20 cellular contexts compared by ENCODE assay signal in the genomic region with DNA sequence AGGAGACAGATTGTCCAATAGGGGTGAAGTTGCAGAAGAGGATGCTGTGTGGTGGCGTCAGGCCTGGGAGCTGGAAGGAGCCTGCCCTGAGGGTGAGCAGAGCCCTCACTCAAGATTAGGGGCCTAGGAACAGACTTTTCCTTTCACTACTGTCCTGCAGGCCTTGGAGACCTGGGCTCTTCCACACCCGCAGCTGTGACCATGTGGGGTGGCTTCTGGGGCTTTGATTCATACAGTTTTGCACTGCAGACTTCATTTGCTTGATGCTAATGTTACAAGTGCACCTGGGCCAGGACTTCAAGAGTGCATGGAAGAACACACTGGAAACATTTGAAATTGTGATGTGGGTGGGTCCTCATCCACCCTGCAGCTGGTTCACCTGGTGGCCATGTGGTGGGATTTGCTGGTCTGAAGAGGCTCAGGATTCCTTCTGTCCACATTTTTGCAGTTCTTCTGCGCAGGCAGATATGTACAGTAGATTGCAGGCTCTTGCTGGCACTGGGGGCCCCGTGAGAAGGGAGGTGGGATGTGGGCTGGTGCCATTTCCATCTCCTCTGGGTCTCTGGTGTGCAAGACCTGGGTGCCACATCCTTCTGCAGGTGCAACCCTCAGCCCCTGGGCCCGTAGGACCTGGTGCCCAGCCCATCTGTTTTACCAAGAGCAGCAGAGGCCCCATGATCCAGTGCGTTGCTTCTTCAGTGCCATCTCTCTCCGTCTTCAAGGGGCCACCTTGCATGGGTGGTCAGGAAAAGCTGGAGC. TPM values are rescaled to one million over a fixed set of nuclear protein-coding genes. Genes with fewer than 3 reads are reported as not detected.
DNase-seq lines count a peak whose midpoint lies in the region; ATAC-seq and TF ChIP-seq lines count a peak whose summit lies in the region.
"Had no signal": no experiment of that assay in that cellular context is flagged by ENCODE, and none has a peak within 500 bp of the region (broad histone marks: within the 10 kb centered on the region; RNA-seq: fewer than 3 reads in every experiment).

No MANE protein-coding gene starts in this region.

- no peak for TF ChIP-seq CTCF in coronary artery (IDR thresholded peaks at IDR 0.05)
- no peak for TF ChIP-seq CTCF in neural crest cell (conservative IDR thresholded peaks at IDR 0.05)
- no peak for TF ChIP-seq CTCF in type B pancreatic cell (conservative IDR thresholded peaks at IDR 0.05)

- peaks cover 46% of the 10 kb centered on the region for H3K27me3 Mint-ChIP-seq in activated CD4-positive, alpha-beta memory T cell treated with anti-CD3 and anti-CD28 coated beads, Interleukin-2, amount 10 ng/mL, durations not matched to agents 7 days and 5 days
- peaks cover 25% of the 10 kb centered on the region for H3K27me3 Mint-ChIP-seq in activated CD4-positive, alpha-beta memory T cell treated with anti-CD3 and anti-CD28 coated beads for 36 hours
- H3K27me3 Mint-ChIP-seq in neural crest cell (ENCODE audit: low read depth) (peaks cover 18% of the 10 kb centered on the region), type B pancreatic cell (peaks cover 23% of the 10 kb centered on the region)

- peak; percentile 5 for DNase-seq in activated CD4-positive, alpha-beta memory T cell treated with anti-CD3 and anti-CD28 coated beads, Interleukin-2, amount 10 ng/mL, durations not matched to agents 7 days and 5 days
- DNase-seq in activated CD4-positive, alpha-beta memory T cell treated with anti-CD3 and anti-CD28 coated beads for 36 hours, result no peak
- DNase-seq in coronary artery (ENCODE audit: low spot score) (peak; percentile 55), neural crest cell (ENCODE audit: low read depth, low spot score) (no peak), type B pancreatic cell (ENCODE audit: extremely low spot score, unreplicated experiment) (peak; percentile 52), NCI-H128 (lab: John Stamatoyannopoulos, UW; ENCODE audit: unreplicated experiment) (no peak), HPDE6-E6E7 (ENCODE audit: extremely low spot score) (no peak)
- DNase-seq: ACHN; CD4-positive, alpha-beta memory T cell; GOT3; Kasumi-1; NCI-H1417; NCI-H1694 treated with DMSO at 0.1 percent for 48 hours; NCI-H446; NCI-H526; Peyer's patch had no signal

- no peak overlapping the region for H3K27ac Mint-ChIP-seq in activated CD4-positive, alpha-beta memory T cell treated with anti-CD3 and anti-CD28 coated beads, Interleukin-2, amount 10 ng/mL, durations not matched to agents 7 days and 5 days
- no peak overlapping the region for H3K27ac Mint-ChIP-seq in activated CD4-positive, alpha-beta memory T cell treated with anti-CD3 and anti-CD28 coated beads for 36 hours
- peak overlapping the region; percentile 57 for H3K27ac Mint-ChIP-seq in neural crest cell (ENCODE audit: unreplicated experiment)
- H3K27ac Mint-ChIP-seq in type B pancreatic cell, result no peak overlapping the region
- H3K27ac Mint-ChIP-seq: CD4-positive, alpha-beta memory T cell had no signal

- H3K36me3 Mint-ChIP-seq in activated CD4-positive, alpha-beta memory T cell treated with anti-CD3 and anti-CD28 coated beads, Interleukin-2, amount 10 ng/mL, durations not matched to agents 7 days and 5 days (ENCODE audit: low read depth), result no peaks in the 10 kb centered on the region
- no peaks in the 10 kb centered on the region for H3K36me3 Mint-ChIP-seq in activated CD4-positive, alpha-beta memory T cell treated with anti-CD3 and anti-CD28 coated beads for 36 hours
- H3K36me3 Mint-ChIP-seq in neural crest cell (ENCODE audit: low read depth) (peaks cover 4% of the 10 kb centered on the region), type B pancreatic cell (no peaks in the 10 kb centered on the region)
- H3K36me3 Mint-ChIP-seq: CD4-positive, alpha-beta memory T cell had no signal

- no peak for ATAC-seq in HG02885 (IDR thresholded peaks at IDR 0.05; ENCODE audit: poor library complexity, unreplicated experiment)

- H3K4me3 ChIP-seq in coronary artery, result no peak overlapping the region
- H3K4me3 ChIP-seq: BLaER1 treated with 17β-estradiol and CSF1 and Interleukin-3, amounts not matched to agents 10 nM and 100 nM; Peyer's patch had no signal

- no peak overlapping the region for H3K4me3 Mint-ChIP-seq in activated CD4-positive, alpha-beta memory T cell treated with anti-CD3 and anti-CD28 coated beads, Interleukin-2, amount 10 ng/mL, durations not matched to agents 7 days and 5 days
- no peak overlapping the region for H3K4me3 Mint-ChIP-seq in activated CD4-positive, alpha-beta memory T cell treated with anti-CD3 and anti-CD28 coated beads for 36 hours
- H3K4me3 Mint-ChIP-seq in neural crest cell (no peak overlapping the region), type B pancreatic cell (no peak overlapping the region)
- H3K4me3 Mint-ChIP-seq: CD4-positive, alpha-beta memory T cell had no signal

- CTCF ChIA-PET in activated CD4-positive, alpha-beta memory T cell treated with anti-CD3 and anti-CD28 coated beads, Interleukin-2, amount 10 ng/mL, durations not matched to agents 7 days and 5 days (lab: Charles Lee), result no interaction called here
- CTCF ChIA-PET in activated CD4-positive, alpha-beta memory T cell treated with anti-CD3 and anti-CD28 coated beads for 36 hours (lab: Charles Lee), result no interaction called here

- POLR2A ChIA-PET in activated CD4-positive, alpha-beta memory T cell treated with anti-CD3 and anti-CD28 coated beads, Interleukin-2, amount 10 ng/mL, durations not matched to agents 7 days and 5 days (lab: Charles Lee), result no interaction called here
- POLR2A ChIA-PET in activated CD4-positive, alpha-beta memory T cell treated with anti-CD3 and anti-CD28 coated beads for 36 hours (lab: Charles Lee), result no interaction called here

- no peaks in the 10 kb centered on the region for H3K9me3 Mint-ChIP-seq in activated CD4-positive, alpha-beta memory T cell treated with anti-CD3 and anti-CD28 coated beads, Interleukin-2, amount 10 ng/mL, durations not matched to agents 7 days and 5 days
- H3K9me3 Mint-ChIP-seq in activated CD4-positive, alpha-beta memory T cell treated with anti-CD3 and anti-CD28 coated beads for 36 hours, result no peaks in the 10 kb centered on the region
- peaks cover 4% of the 10 kb centered on the region for H3K9me3 Mint-ChIP-seq in neural crest cell
- H3K9me3 Mint-ChIP-seq in type B pancreatic cell, result no peaks in the 10 kb centered on the region

- no peak overlapping the region for H3K27ac ChIP-seq in coronary artery
- H3K27ac ChIP-seq: 22Rv1; BLaER1 treated with 17β-estradiol and CSF1 and Interleukin-3, amounts not matched to agents 10 nM and 100 nM; Peyer's patch had no signal

- no peaks in the 10 kb centered on the region for H3K4me1 Mint-ChIP-seq in activated CD4-positive, alpha-beta memory T cell treated with anti-CD3 and anti-CD28 coated beads, Interleukin-2, amount 10 ng/mL, durations not matched to agents 7 days and 5 days
- no peaks in the 10 kb centered on the region for H3K4me1 Mint-ChIP-seq in activated CD4-positive, alpha-beta memory T cell treated with anti-CD3 and anti-CD28 coated beads for 36 hours (ENCODE audit: low read depth)
- peaks cover 58% of the 10 kb centered on the region for H3K4me1 Mint-ChIP-seq in neural crest cell
- peaks cover 24% of the 10 kb centered on the region for H3K4me1 Mint-ChIP-seq in type B pancreatic cell (ENCODE audit: unreplicated experiment)
- H3K4me1 Mint-ChIP-seq: CD4-positive, alpha-beta memory T cell had no signal

- intact Hi-C loops in activated CD4-positive, alpha-beta memory T cell treated with anti-CD3 and anti-CD28 coated beads for 36 hours (cut with micrococcal nuclease), result no loop called here

RNA-seq across cellular contexts. Expression of a gene that starts 9.9 kb away (rescaled TPM):
- under 1 TPM; 0.43 to 0.75 TPM for total RNA-seq in activated CD4-positive, alpha-beta memory T cell treated with anti-CD3 and anti-CD28 coated beads, Interleukin-2, amount 10 ng/mL, durations not matched to agents 7 days and 5 days
- not detected for total RNA-seq in activated CD4-positive, alpha-beta memory T cell treated with anti-CD3 and anti-CD28 coated beads for 36 hours
- total RNA-seq in neural crest cell (48.8 and 49.1 TPM in 2 replicates), type B pancreatic cell (ENCODE audit: low replicate concordance) (10.5 and 28.6 TPM in 2 replicates)
- total RNA-seq: CD4-positive, alpha-beta memory T cell; OCI-LY7 had no signal

Comparison
In these comparisons a context has a peak if more than half of its experiments do, and no peak if none do; other contexts are left out.
1. DNase-seq: peak in activated CD4-positive, alpha-beta memory T cell treated with anti-CD3 and anti-CD28 coated beads, Interleukin-2, amount 10 ng/mL, durations not matched to agents 7 days and 5 days (single experiment), coronary artery (single experiment) and type B pancreatic cell (single experiment); none in activated CD4-positive, alpha-beta memory T cell treated with anti-CD3 and anti-CD28 coated beads for 36 hours (single experiment), neural crest cell (single experiment), NCI-H128 (single experiment) and HPDE6-E6E7 (single experiment).